In genomic region chr10:63268798-63269503, GRCh38 we compare ENCODE assay signal across 8 cellular contexts.
DNase-seq lines count a peak whose midpoint lies in the region; ATAC-seq and TF ChIP-seq lines count a peak whose summit lies in the region.

No MANE protein-coding gene starts in this region.

- no peaks in the 10 kb centered on the region; the same call in 1 of the 2 replicates for H3F3A ChIP-seq in GM23338 (replicated peaks; ENCODE audit: low read depth)

- H3K9ac ChIP-seq in neuronal stem cell (ENCODE audit: low read depth, low read length, poor library complexity) = no peak overlapping the region

- peaks cover 4% of the 10 kb centered on the region; the same call in 1 of the 2 replicates for H4K20me1 ChIP-seq in GM23338 (replicated peaks; ENCODE audit: insufficient read depth)

- DNase-seq in ELR (ENCODE audit: low read depth) = peak; percentile 98
- peak; percentile 92 for DNase-seq in GM23338 (ENCODE audit: low spot score)
- peak; percentile 99 for DNase-seq in LHCN-M2 (ENCODE audit: low read depth)
- peak; percentile 87 for DNase-seq in RWPE1 (ENCODE audit: low spot score)
- DNase-seq in activated gamma-delta T cell treated with anti-CD3 and anti-CD28 coated beads, Interleukin-2, amount 50 U/mL, for 16 hours (ENCODE audit: low read depth) = peak; percentile 58
- DNase-seq in foreskin melanocyte = peak; percentile 92
- DNase-seq in neuronal stem cell (ENCODE audit: low spot score) = peak; percentile 67
- DNase-seq in substantia nigra (lab: John Stamatoyannopoulos, UW) = peak in 45 of 49 donors; percentile 8 to 91 (median 57)

- peak; percentile 91 for ATAC-seq in GM23338

- CTCF ChIA-PET in RWPE1 (lab: Yijun Ruan, JAX) = interaction anchor here (0.6 to 1.1 kb wide), 6 partner anchors 9 to 601 kb away, joined by 3 to 5 read pairs (median 4); no protein-coding TSS in a partner anchor

- H3K79me2 ChIP-seq in GM23338 (replicated peaks; ENCODE audit: insufficient read depth) = peaks cover 98% of the 10 kb centered on the region

- H3K36me3 ChIP-seq in GM23338 (ENCODE audit: insufficient read depth) (no peaks in the 10 kb centered on the region), neuronal stem cell (replicated peaks in 1 of 2; ENCODE audit: control insufficient read depth in 2 of 2, insufficient read depth in 2 of 2, low read length in 2 of 2) (peaks cover 0 to 2% of the 10 kb centered on the region in 2 donors)

- POLR2A ChIA-PET in RWPE1 (lab: Yijun Ruan, JAX; ENCODE audit: low non-redundant PET) = interaction anchor here (0.5 to 1.1 kb wide), 4 partner anchors 46 to 362 kb away, joined by 3 to 4 read pairs (median 4); partner anchors contain the start of gene JMJD1C

- H2BK5ac ChIP-seq in neuronal stem cell (ENCODE audit: low read length) = no peak overlapping the region

- no peaks in the 10 kb centered on the region for H3K27me3 ChIP-seq in GM23338 (ENCODE audit: insufficient read depth)
- H3K27me3 ChIP-seq in neuronal stem cell (ENCODE audit: control insufficient read depth in 3 of 3, insufficient read depth in 3 of 3, low read depth in 1 of 3, low read length in 3 of 3) = no peaks in the 10 kb centered on the region

- no peak overlapping the region for H3K14ac ChIP-seq in neuronal stem cell (ENCODE audit: low read length)

- H3K4me2 ChIP-seq in GM23338 (peak overlapping the region; percentile 72), neuronal stem cell (ENCODE audit: insufficient read depth, low read length, poor library complexity, severe bottlenecking) (peak overlapping the region; percentile 53)

- H3K9me3 Mint-ChIP-seq in GM23338 = no peaks in the 10 kb centered on the region

- no peak overlapping the region for H2BK12ac ChIP-seq in neuronal stem cell (ENCODE audit: low read length)

- H4K91ac ChIP-seq in neuronal stem cell (ENCODE audit: low read depth, low read length, poor library complexity) = no peak overlapping the region

- H2AK5ac ChIP-seq in neuronal stem cell (ENCODE audit: low read depth, low read length) = no peak overlapping the region

- no peaks in the 10 kb centered on the region for H3K4me1 Mint-ChIP-seq in GM23338

- H3K27me3 Mint-ChIP-seq in GM23338 (ENCODE audit: insufficient read depth, low read depth, poor library complexity) = no peaks in the 10 kb centered on the region

- no peak overlapping the region for H3K4ac ChIP-seq in neuronal stem cell (ENCODE audit: low read length)

- H3K4me3 Mint-ChIP-seq in GM23338 = peak overlapping the region; percentile 98

- no peak overlapping the region for H4K8ac ChIP-seq in neuronal stem cell (ENCODE audit: low read depth, low read length)

- no CpG with 5 or more reads among the region's 17 CpGs for WGBS in neuronal stem cell (ENCODE audit: extremely low coverage in 2 of 2, insufficient read length in 2 of 2, insufficient replicate concordance in 1 of 2), 2 donors

- H3K23ac ChIP-seq in neuronal stem cell (ENCODE audit: low read depth, low read length, poor library complexity) = no peak overlapping the region

- no peak overlapping the region for H2BK15ac ChIP-seq in neuronal stem cell (ENCODE audit: low read length)

- H3K27ac Mint-ChIP-seq in GM23338 = peak overlapping the region; percentile 99

- no peaks in the 10 kb centered on the region for H3K9me3 ChIP-seq in neuronal stem cell (replicated peaks in 1 of 2; ENCODE audit: control insufficient read depth in 2 of 2, insufficient read depth in 1 of 2, low read depth in 1 of 2, low read length in 2 of 2)

- no peak overlapping the region for H3K18ac ChIP-seq in neuronal stem cell (ENCODE audit: low read length)

- H3K4me3 ChIP-seq in GM23338 (peak overlapping the region; percentile 67), neuronal stem cell (ENCODE audit: low read length in 2 of 2) (peak overlapping the region; percentile 58 to 68)

- H3K79me1 ChIP-seq in neuronal stem cell (ENCODE audit: low read depth, low read length) = no peaks in the 10 kb centered on the region

- H3K36me3 Mint-ChIP-seq in GM23338 (ENCODE audit: low read depth) = peaks cover 8% of the 10 kb centered on the region; the same call in 2 of the 3 replicates

- H2BK120ac ChIP-seq in neuronal stem cell (ENCODE audit: low read depth, low read length) = no peak overlapping the region

- no peak for TF ChIP-seq CTCF in GM23338 (conservative IDR thresholded peaks at IDR 0.05; ENCODE audit: low read depth in 2 of 2)
- TF ChIP-seq CTCF in RWPE1 (conservative IDR thresholded peaks at IDR 0.05; ENCODE audit: low read depth) = peak; percentile 22; the same call in 1 of the 2 replicates

- peak overlapping the region; percentile 97 for H3K27ac ChIP-seq in GM23338 (ENCODE audit: low read depth)
- H3K27ac ChIP-seq in RWPE1 = peak overlapping the region; percentile 89
- peak overlapping the region; percentile 71 for H3K27ac ChIP-seq in neuronal stem cell (replicated peaks; ENCODE audit: low read length)
- peak overlapping the region; percentile 78 for H3K27ac ChIP-seq in substantia nigra (ENCODE audit: low read depth, low read length, poor library complexity, severe bottlenecking)

- H2AFZ ChIP-seq in GM23338 (no peak overlapping the region), neuronal stem cell (ENCODE audit: low read length) (peak overlapping the region; percentile 42)

- H3K9me2 ChIP-seq in GM23338 (ENCODE audit: insufficient read depth) = no peaks in the 10 kb centered on the region

- H3K4me1 ChIP-seq in GM23338 (ENCODE audit: insufficient read depth) (peaks cover 13% of the 10 kb centered on the region; the same call in 1 of the 2 replicates), neuronal stem cell (ENCODE audit: control insufficient read depth in 2 of 2, insufficient read depth in 1 of 2, low read depth in 1 of 2, low read length in 2 of 2) (no peaks in the 10 kb centered on the region)

TF ChIP-seq in GM23338, 12 proteins besides CTCF, POLR2A, EP300 and RAD21:
- no peak for TF ChIP-seq ZNF462 (CRISPR knock-in tag; IDR thresholded peaks at IDR 0.05)
- TF ChIP-seq EZH2phosphoT487 (IDR thresholded peaks at IDR 0.05; ENCODE audit: unreplicated experiment) = no peak
- peak; percentile 28; the same call in 1 of the 2 replicates for TF ChIP-seq CREB1 (CRISPR knock-in tag; IDR thresholded peaks at IDR 0.05; ENCODE audit: low read depth)
- TF ChIP-seq POLR2AphosphoS5 (IDR thresholded peaks at IDR 0.05; ENCODE audit: low read depth) = peak; percentile 97
- no peak for TF ChIP-seq EZH2 (IDR thresholded peaks at IDR 0.05; ENCODE audit: low read depth, unreplicated experiment)
TF ChIP-seq in GM23338: peak in this region for 2.

Comparison
In these comparisons a context has a peak if more than half of its experiments do, and no peak if none do; other contexts are left out.
1. Peak in every context shown above with its lines: DNase-seq, ATAC-seq, H3K4me3 ChIP-seq and H3K27ac ChIP-seq.